27 cellular contexts compared by ENCODE assay signal in the genomic region with DNA sequence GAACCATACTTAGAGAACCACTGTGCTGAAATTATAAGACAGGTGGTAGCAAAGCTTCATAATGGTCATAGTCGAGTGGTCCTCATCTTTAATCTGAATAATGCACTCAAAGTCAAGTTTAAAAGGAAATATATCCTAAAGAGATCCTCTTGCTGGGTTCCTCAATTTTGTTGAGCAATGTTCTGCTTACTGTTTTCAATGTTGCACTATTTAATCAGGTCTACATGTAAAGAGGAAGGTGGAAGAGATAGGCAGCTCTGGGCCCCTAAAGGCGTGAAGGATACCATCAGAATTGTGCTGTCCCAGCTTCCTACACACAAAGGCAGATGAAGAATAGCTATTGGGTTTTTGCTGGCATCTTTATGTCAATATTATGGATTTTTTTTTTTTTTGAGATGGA.
"Had no signal": no experiment of that assay in that cellular context is flagged by ENCODE, and none has a peak within 500 bp of the region (broad histone marks: within the 10 kb centered on the region; RNA-seq: fewer than 3 reads in every experiment).

No MANE protein-coding gene starts in this region.

- H3K36me3 ChIP-seq: brain microvascular endothelial cell, gastrocnemius medialis, left ventricle myocardium inferior, right lobe of liver, vagina had no signal

- H3K4me1 ChIP-seq: gastrocnemius medialis, left ventricle myocardium inferior, right lobe of liver, testis, vagina had no signal

- DNase-seq: activated CD4-positive, alpha-beta memory T cell treated with anti-CD3 and anti-CD28 coated beads, Interleukin-2, amount 10 ng/mL, durations not matched to agents 7 days and 5 days; activated CD4-positive, alpha-beta T cell treated with anti-CD3 and anti-CD28 coated beads, Interleukin-2, amount 10 ng/mL, durations not matched to agents 24 days and 14 days; activated CD4-positive, CD25-positive, alpha-beta regulatory T cell treated with anti-CD3 and anti-CD28 coated beads, Interleukin-2, amount 50 U/mL, for 72 hours; activated CD8-positive, alpha-beta memory T cell treated with anti-CD3 and anti-CD28 coated beads, Interleukin-2, amount 50 U/mL, for 48 hours; activated gamma-delta T cell treated with Interleukin-2 at 50 U/mL for 16 hours; activated naive CD4-positive, alpha-beta T cell treated with anti-CD3 and anti-CD28 coated beads, Interleukin-2, amount 50 U/mL, for 16 hours; activated T-cell treated with anti-CD3 and anti-CD28 coated beads, Interleukin-2, amount 50 U/mL, for 4 hours; amniotic stem cell; brain microvascular endothelial cell; effector memory CD8-positive, alpha-beta T cell; gastrocnemius medialis; glutamatergic neuron; left ventricle myocardium inferior; mesendoderm; right lobe of liver; stimulated activated CD4-positive, alpha-beta T cell treated with anti-CD3 and anti-CD28 coated beads, Interleukin-4, amount 100 ng/mL, for 1 hour; stimulated activated naive CD8-positive, alpha-beta T cell treated with anti-CD3 and anti-CD28 coated beads, Interleukin-15, Interleukin-2, amounts not matched to agents 100 U/mL and 50 U/mL, for 24 hours; T1000; testis; trophoblast cell had no signal

- FAIRE-seq: astrocyte, islet of Langerhans had no signal

- H3K4me3 ChIP-seq: coronary artery, gastrocnemius medialis, left ventricle myocardium inferior, lung, right lobe of liver, testis, vagina had no signal

- ATAC-seq: activated T-cell treated with anti-CD3 and anti-CD28 coated beads, Interleukin-2, amount 50 U/mL, for 4 hours; activated T-helper 17 cell treated with anti-CD3 and anti-CD28 coated beads, Interleukin-2, amount 50 U/mL, for 72 hours; effector memory CD8-positive, alpha-beta T cell; gastrocnemius medialis; natural killer cell treated with Interleukin-12 subunit alpha and Interleukin-12 subunit beta and Interleukin-15 and Interleukin-18, amount 100 ng/mL, for 72 hours; right lobe of liver; stimulated activated naive CD8-positive, alpha-beta T cell treated with anti-CD3 and anti-CD28 coated beads, Interleukin-15, Interleukin-2, amounts not matched to agents 100 U/mL and 50 U/mL, for 24 hours had no signal

- H3K9me3 ChIP-seq: gastrocnemius medialis, left ventricle myocardium inferior, right lobe of liver, testis, vagina had no signal

- H3K27ac ChIP-seq: brain microvascular endothelial cell, coronary artery, gastrocnemius medialis, left ventricle myocardium inferior, right lobe of liver, testis, vagina had no signal

- H3K27me3 ChIP-seq: brain microvascular endothelial cell, gastrocnemius medialis, right lobe of liver, testis, vagina had no signal
